1 cellular context compared by ENCODE assay signal in the genomic region with DNA sequence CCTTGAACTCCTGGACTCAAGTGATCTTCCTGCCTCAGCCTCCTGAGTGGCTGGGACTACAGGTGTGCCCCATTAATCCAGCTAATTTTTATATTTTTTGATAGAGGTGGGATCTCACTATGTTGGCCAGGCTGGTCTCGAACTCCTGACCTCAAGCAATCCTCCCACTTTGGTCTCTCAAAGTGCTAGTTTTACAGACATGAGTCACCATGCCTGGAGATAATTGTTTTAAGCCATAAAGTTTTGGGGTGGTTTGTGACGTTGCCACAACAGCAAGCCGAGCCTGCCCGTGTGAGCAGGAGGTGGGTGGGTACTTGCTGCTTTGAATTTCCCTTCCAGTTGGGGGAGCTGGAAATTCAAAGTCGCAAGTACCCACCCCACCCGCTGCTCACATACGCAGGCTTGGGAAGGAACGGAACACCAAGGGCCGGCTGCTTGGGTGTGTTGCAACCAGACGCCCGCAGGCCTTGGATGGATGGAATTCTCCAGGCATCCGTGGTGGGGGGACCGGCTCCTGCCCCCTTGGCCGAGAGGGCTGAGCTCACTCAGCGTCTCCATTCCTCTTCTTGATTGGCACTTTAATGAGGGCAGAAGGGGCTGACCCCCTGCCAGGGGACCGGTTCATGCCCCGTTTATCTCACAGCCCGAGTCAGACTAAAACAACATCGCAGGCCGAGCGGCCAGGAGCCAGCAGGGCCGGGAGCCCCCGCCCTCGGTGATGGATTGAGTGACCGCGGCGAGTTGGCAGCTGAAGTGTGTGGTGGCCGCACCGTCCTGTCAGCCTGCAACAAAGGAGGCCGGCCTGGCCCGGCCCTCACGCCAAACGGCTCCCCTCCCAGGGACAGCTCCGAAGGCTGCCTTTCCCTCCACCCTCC.
TF ChIP-seq lines count a peak whose summit lies in the region.

No MANE protein-coding gene starts in this region.

TF ChIP-seq in HepG2, 621 proteins besides CTCF, POLR2A, EP300 and RAD21 (continued from another document and continues in another):
- TF ChIP-seq, protein P1, sequence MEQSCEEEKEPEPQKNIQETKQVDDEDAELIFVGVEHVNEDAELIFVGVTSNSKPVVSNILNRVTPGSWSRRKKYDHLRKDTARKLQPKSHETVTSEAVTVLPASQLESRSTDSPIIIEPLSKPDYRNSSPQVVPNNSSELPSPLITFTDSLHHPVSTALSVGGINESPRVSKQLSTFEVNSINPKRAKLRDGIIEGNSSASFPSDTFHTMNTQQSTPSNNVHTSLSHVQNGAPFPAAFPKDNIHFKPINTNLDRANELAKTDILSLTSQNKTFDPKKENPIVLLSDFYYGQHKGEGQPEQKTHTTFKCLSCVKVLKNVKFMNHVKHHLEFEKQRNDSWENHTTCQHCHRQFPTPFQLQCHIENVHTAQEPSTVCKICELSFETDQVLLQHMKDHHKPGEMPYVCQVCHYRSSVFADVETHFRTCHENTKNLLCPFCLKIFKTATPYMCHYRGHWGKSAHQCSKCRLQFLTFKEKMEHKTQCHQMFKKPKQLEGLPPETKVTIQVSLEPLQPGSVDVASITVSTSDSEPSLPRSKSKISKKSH (CRISPR knock-in tag; IDR thresholded peaks at IDR 0.05; ENCODE audit: borderline replicate concordance) = 0 out of 2 replicates have a peak, but pooled peaks have one; percentile 46
- TF ChIP-seq ARNTL (CRISPR knock-in tag; IDR thresholded peaks at IDR 0.05) = no peak
- TF ChIP-seq, protein P2, sequence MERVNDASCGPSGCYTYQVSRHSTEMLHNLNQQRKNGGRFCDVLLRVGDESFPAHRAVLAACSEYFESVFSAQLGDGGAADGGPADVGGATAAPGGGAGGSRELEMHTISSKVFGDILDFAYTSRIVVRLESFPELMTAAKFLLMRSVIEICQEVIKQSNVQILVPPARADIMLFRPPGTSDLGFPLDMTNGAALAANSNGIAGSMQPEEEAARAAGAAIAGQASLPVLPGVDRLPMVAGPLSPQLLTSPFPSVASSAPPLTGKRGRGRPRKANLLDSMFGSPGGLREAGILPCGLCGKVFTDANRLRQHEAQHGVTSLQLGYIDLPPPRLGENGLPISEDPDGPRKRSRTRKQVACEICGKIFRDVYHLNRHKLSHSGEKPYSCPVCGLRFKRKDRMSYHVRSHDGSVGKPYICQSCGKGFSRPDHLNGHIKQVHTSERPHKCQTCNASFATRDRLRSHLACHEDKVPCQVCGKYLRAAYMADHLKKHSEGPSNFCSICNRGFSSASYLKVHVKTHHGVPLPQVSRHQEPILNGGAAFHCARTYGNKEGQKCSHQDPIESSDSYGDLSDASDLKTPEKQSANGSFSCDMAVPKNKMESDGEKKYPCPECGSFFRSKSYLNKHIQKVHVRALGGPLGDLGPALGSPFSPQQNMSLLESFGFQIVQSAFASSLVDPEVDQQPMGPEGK (CRISPR knock-in tag; IDR thresholded peaks at IDR 0.05) = peak; percentile 87
- TF ChIP-seq, protein P3, sequence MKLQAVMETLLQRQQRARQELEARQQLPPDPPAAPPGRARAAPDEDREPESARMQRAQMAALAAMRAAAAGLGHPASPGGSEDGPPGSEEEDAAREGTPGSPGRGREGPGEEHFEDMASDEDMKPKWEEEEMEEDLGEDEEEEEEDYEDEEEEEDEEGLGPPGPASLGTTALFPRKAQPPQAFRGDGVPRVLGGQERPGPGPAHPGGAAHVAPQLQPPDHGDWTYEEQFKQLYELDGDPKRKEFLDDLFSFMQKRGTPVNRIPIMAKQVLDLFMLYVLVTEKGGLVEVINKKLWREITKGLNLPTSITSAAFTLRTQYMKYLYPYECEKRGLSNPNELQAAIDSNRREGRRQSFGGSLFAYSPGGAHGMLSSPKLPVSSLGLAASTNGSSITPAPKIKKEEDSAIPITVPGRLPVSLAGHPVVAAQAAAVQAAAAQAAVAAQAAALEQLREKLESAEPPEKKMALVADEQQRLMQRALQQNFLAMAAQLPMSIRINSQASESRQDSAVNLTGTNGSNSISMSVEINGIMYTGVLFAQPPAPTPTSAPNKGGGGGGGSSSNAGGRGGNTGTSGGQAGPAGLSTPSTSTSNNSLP (IDR thresholded peaks at IDR 0.05; ENCODE audit: low read depth, low read length) = no peak
- TF ChIP-seq, protein P4, sequence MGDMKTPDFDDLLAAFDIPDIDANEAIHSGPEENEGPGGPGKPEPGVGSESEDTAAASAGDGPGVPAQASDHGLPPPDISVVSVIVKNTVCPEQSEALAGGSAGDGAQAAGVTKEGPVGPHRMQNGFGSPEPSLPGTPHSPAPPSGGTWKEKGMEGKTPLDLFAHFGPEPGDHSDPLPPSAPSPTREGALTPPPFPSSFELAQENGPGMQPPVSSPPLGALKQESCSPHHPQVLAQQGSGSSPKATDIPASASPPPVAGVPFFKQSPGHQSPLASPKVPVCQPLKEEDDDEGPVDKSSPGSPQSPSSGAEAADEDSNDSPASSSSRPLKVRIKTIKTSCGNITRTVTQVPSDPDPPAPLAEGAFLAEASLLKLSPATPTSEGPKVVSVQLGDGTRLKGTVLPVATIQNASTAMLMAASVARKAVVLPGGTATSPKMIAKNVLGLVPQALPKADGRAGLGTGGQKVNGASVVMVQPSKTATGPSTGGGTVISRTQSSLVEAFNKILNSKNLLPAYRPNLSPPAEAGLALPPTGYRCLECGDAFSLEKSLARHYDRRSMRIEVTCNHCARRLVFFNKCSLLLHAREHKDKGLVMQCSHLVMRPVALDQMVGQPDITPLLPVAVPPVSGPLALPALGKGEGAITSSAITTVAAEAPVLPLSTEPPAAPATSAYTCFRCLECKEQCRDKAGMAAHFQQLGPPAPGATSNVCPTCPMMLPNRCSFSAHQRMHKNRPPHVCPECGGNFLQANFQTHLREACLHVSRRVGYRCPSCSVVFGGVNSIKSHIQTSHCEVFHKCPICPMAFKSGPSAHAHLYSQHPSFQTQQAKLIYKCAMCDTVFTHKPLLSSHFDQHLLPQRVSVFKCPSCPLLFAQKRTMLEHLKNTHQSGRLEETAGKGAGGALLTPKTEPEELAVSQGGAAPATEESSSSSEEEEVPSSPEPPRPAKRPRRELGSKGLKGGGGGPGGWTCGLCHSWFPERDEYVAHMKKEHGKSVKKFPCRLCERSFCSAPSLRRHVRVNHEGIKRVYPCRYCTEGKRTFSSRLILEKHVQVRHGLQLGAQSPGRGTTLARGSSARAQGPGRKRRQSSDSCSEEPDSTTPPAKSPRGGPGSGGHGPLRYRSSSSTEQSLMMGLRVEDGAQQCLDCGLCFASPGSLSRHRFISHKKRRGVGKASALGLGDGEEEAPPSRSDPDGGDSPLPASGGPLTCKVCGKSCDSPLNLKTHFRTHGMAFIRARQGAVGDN (CRISPR knock-in tag; IDR thresholded peaks at IDR 0.05) = peak; percentile 84
- no peak for TF ChIP-seq NCOA1 (CRISPR knock-in tag; IDR thresholded peaks at IDR 0.05)
- no peak for TF ChIP-seq MZF1 (CRISPR knock-in tag; IDR thresholded peaks at IDR 0.05; ENCODE audit: borderline replicate concordance)
- TF ChIP-seq ZBTB20 (CRISPR knock-in tag; IDR thresholded peaks at IDR 0.05; ENCODE audit: borderline replicate concordance, low read depth) = no peak
- TF ChIP-seq ZBTB1 (CRISPR knock-in tag; IDR thresholded peaks at IDR 0.05; ENCODE audit: borderline replicate concordance) = no peak
- TF ChIP-seq ZNF788 (CRISPR knock-in tag; IDR thresholded peaks at IDR 0.05; ENCODE audit: borderline replicate concordance) = no peak; the same call in 1 of the 2 replicates
- TF ChIP-seq, protein P5, sequence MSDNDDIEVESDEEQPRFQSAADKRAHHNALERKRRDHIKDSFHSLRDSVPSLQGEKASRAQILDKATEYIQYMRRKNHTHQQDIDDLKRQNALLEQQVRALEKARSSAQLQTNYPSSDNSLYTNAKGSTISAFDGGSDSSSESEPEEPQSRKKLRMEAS (IDR thresholded peaks at IDR 0.05) = 0 out of 2 replicates have a peak, but pooled peaks have one; percentile 31
- no peak for TF ChIP-seq TEAD3 (CRISPR knock-in tag; optimal IDR thresholded peaks at IDR 0.05; ENCODE audit: borderline replicate concordance)
- TF ChIP-seq MTF2 (CRISPR knock-in tag; IDR thresholded peaks at IDR 0.05; ENCODE audit: borderline replicate concordance) = no peak; the same call in 1 of the 2 replicates
- no peak for TF ChIP-seq ZNF781 (CRISPR knock-in tag; IDR thresholded peaks at IDR 0.05; ENCODE audit: borderline replicate concordance, not compliant biosample characterization)
- 0 out of 2 replicates have a peak, but pooled peaks have one; percentile 44 for TF ChIP-seq ZNF564 (CRISPR knock-in tag; IDR thresholded peaks at IDR 0.05)
- TF ChIP-seq ZNF383 (CRISPR knock-in tag; IDR thresholded peaks at IDR 0.05; ENCODE audit: borderline replicate concordance) = no peak
- TF ChIP-seq NFKB2 (CRISPR knock-in tag; IDR thresholded peaks at IDR 0.05; ENCODE audit: borderline replicate concordance) = no peak
- 0 out of 2 replicates have a peak, but pooled peaks have one; percentile 19 for TF ChIP-seq BRCA1 (CRISPR knock-in tag; IDR thresholded peaks at IDR 0.05)
- peak; percentile 14; the same call in 1 of the 2 replicates for TF ChIP-seq CREB1 (IDR thresholded peaks at IDR 0.05)
- TF ChIP-seq CREB1 (CRISPR knock-in tag; IDR thresholded peaks at IDR 0.05) = peak; percentile 45; the same call in 1 of the 2 replicates
- no peak for TF ChIP-seq ARID2 (CRISPR knock-in tag; IDR thresholded peaks at IDR 0.05; ENCODE audit: borderline replicate concordance)
- TF ChIP-seq AKAP8 (CRISPR knock-in tag; IDR thresholded peaks at IDR 0.05) = no peak
- TF ChIP-seq, protein P6, sequence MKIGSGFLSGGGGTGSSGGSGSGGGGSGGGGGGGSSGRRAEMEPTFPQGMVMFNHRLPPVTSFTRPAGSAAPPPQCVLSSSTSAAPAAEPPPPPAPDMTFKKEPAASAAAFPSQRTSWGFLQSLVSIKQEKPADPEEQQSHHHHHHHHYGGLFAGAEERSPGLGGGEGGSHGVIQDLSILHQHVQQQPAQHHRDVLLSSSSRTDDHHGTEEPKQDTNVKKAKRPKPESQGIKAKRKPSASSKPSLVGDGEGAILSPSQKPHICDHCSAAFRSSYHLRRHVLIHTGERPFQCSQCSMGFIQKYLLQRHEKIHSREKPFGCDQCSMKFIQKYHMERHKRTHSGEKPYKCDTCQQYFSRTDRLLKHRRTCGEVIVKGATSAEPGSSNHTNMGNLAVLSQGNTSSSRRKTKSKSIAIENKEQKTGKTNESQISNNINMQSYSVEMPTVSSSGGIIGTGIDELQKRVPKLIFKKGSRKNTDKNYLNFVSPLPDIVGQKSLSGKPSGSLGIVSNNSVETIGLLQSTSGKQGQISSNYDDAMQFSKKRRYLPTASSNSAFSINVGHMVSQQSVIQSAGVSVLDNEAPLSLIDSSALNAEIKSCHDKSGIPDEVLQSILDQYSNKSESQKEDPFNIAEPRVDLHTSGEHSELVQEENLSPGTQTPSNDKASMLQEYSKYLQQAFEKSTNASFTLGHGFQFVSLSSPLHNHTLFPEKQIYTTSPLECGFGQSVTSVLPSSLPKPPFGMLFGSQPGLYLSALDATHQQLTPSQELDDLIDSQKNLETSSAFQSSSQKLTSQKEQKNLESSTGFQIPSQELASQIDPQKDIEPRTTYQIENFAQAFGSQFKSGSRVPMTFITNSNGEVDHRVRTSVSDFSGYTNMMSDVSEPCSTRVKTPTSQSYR (CRISPR knock-in tag; IDR thresholded peaks at IDR 0.05; ENCODE audit: borderline replicate concordance) = no peak
- TF ChIP-seq ZNF468 (CRISPR knock-in tag; IDR thresholded peaks at IDR 0.05) = no peak
- TF ChIP-seq KLF13 (CRISPR knock-in tag; IDR thresholded peaks at IDR 0.05) = no peak
- 0 out of 2 replicates have a peak, but pooled peaks have one; percentile 17 for TF ChIP-seq MED13 (CRISPR knock-in tag; IDR thresholded peaks at IDR 0.05)
- TF ChIP-seq, protein P7, sequence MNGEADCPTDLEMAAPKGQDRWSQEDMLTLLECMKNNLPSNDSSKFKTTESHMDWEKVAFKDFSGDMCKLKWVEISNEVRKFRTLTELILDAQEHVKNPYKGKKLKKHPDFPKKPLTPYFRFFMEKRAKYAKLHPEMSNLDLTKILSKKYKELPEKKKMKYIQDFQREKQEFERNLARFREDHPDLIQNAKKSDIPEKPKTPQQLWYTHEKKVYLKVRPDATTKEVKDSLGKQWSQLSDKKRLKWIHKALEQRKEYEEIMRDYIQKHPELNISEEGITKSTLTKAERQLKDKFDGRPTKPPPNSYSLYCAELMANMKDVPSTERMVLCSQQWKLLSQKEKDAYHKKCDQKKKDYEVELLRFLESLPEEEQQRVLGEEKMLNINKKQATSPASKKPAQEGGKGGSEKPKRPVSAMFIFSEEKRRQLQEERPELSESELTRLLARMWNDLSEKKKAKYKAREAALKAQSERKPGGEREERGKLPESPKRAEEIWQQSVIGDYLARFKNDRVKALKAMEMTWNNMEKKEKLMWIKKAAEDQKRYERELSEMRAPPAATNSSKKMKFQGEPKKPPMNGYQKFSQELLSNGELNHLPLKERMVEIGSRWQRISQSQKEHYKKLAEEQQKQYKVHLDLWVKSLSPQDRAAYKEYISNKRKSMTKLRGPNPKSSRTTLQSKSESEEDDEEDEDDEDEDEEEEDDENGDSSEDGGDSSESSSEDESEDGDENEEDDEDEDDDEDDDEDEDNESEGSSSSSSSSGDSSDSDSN (CRISPR knock-in tag; IDR thresholded peaks at IDR 0.05) = peak; percentile 54
- TF ChIP-seq, protein P8, sequence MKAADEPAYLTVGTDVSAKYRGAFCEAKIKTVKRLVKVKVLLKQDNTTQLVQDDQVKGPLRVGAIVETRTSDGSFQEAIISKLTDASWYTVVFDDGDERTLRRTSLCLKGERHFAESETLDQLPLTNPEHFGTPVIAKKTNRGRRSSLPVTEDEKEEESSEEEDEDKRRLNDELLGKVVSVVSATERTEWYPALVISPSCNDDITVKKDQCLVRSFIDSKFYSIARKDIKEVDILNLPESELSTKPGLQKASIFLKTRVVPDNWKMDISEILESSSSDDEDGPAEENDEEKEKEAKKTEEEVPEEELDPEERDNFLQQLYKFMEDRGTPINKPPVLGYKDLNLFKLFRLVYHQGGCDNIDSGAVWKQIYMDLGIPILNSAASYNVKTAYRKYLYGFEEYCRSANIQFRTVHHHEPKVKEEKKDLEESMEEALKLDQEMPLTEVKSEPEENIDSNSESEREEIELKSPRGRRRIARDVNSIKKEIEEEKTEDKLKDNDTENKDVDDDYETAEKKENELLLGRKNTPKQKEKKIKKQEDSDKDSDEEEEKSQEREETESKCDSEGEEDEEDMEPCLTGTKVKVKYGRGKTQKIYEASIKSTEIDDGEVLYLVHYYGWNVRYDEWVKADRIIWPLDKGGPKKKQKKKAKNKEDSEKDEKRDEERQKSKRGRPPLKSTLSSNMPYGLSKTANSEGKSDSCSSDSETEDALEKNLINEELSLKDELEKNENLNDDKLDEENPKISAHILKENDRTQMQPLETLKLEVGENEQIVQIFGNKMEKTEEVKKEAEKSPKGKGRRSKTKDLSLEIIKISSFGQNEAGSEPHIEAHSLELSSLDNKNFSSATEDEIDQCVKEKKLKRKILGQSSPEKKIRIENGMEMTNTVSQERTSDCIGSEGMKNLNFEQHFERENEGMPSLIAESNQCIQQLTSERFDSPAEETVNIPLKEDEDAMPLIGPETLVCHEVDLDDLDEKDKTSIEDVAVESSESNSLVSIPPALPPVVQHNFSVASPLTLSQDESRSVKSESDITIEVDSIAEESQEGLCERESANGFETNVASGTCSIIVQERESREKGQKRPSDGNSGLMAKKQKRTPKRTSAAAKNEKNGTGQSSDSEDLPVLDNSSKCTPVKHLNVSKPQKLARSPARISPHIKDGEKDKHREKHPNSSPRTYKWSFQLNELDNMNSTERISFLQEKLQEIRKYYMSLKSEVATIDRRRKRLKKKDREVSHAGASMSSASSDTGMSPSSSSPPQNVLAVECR (CRISPR knock-in tag; IDR thresholded peaks at IDR 0.05; ENCODE audit: borderline replicate concordance) = no peak
- TF ChIP-seq, protein P9, sequence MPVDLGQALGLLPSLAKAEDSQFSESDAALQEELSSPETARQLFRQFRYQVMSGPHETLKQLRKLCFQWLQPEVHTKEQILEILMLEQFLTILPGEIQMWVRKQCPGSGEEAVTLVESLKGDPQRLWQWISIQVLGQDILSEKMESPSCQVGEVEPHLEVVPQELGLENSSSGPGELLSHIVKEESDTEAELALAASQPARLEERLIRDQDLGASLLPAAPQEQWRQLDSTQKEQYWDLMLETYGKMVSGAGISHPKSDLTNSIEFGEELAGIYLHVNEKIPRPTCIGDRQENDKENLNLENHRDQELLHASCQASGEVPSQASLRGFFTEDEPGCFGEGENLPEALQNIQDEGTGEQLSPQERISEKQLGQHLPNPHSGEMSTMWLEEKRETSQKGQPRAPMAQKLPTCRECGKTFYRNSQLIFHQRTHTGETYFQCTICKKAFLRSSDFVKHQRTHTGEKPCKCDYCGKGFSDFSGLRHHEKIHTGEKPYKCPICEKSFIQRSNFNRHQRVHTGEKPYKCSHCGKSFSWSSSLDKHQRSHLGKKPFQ (CRISPR knock-in tag; IDR thresholded peaks at IDR 0.05; ENCODE audit: insufficient replicate concordance) = no peak
